Comparison of ENCODE assay signal across 9 cellular contexts in the genomic region with DNA sequence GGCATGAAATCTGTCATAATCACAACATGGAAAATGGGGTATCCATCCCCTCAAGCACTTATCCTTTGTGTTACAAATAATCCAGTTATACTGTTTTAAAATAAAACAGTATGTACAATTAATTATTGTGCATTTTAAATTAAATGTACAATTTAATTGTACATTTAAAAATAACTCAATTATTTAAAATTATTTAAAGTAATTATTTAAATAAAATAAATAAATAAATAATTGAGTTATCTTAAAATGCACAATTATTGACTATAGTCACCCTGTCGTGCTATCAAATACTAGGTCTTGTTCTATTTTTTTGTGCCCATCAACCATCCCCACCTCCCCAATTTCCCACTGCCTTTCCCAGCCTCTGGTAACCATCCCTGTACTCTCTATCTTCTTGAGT.
"Had no signal": no experiment of that assay in that cellular context is flagged by ENCODE, and none has a peak within 500 bp of the region (broad histone marks: within the 10 kb centered on the region; RNA-seq: fewer than 3 reads in every experiment).

No MANE protein-coding gene starts in this region.

- DNase-seq: H9, HCEC 1CT, KBM-7 had no signal

- H3K9ac ChIP-seq: KMS-11 had no signal

- H3K27ac ChIP-seq: KMS-11 had no signal

- ATAC-seq: GM23338, HepG2 had no signal

- H3K36me3 Mint-ChIP-seq: IgD-negative memory B cell had no signal

- FAIRE-seq: H1, H54, HepG2 had no signal

- H3K27ac Mint-ChIP-seq: GM23338, H9, IgD-negative memory B cell had no signal

- H3K4me3 Mint-ChIP-seq: GM23338, H9, IgD-negative memory B cell had no signal

- H3K9me3 Mint-ChIP-seq: GM23338, H9 had no signal

- H3K4me3 ChIP-seq: GM23338 had no signal
